In genomic region chr15:69439623-69440022, GRCh38 we compare ENCODE assay signal across 2 cellular contexts.
TF ChIP-seq lines count a peak whose summit lies in the region.

No MANE protein-coding gene starts in this region.

TF ChIP-seq in HepG2, 621 proteins besides CTCF, POLR2A, EP300 and RAD21:
- TF ChIP-seq ZMYM2 (CRISPR knock-in tag; IDR thresholded peaks at IDR 0.05) = no peak
- TF ChIP-seq MAFF (IDR thresholded peaks at IDR 0.05; ENCODE audit: low read depth, low read length) = peak; percentile 91
- peak; percentile 84 to 94 for TF ChIP-seq MAFK (conservative IDR thresholded peaks at IDR 0.05 in 1 of 2, IDR thresholded peaks at IDR 0.05 in 1 of 2; ENCODE audit: low read length in 2 of 2)

TF ChIP-seq in K562, 482 proteins besides CTCF, POLR2A, EP300 and RAD21:
- TF ChIP-seq ZNF316 (IDR thresholded peaks at IDR 0.05) (peak; percentile 81), C11orf30 (IDR thresholded peaks at IDR 0.05; ENCODE audit: low read depth) (peak; percentile 62), MAFF (IDR thresholded peaks at IDR 0.05; ENCODE audit: low read length) (peak; percentile 83), ZNF318 (IDR thresholded peaks at IDR 0.05; ENCODE audit: borderline replicate concordance in 1 of 2, low read depth in 1 of 2) (no peak), MAFK (IDR thresholded peaks at IDR 0.05; ENCODE audit: low read length) (peak; percentile 78), RBM39 (optimal IDR thresholded peaks at IDR 0.05; ENCODE audit: low read depth, low read length) (no peak), CBX1 (IDR thresholded peaks at IDR 0.05; ENCODE audit: low read depth) (no peak), MAFG (tag; conservative IDR thresholded peaks at IDR 0.05) (peak; percentile 47), ZKSCAN1 (IDR thresholded peaks at IDR 0.05; ENCODE audit: low read depth, low read length) (no peak)
- TF ChIP-seq, protein P1, sequence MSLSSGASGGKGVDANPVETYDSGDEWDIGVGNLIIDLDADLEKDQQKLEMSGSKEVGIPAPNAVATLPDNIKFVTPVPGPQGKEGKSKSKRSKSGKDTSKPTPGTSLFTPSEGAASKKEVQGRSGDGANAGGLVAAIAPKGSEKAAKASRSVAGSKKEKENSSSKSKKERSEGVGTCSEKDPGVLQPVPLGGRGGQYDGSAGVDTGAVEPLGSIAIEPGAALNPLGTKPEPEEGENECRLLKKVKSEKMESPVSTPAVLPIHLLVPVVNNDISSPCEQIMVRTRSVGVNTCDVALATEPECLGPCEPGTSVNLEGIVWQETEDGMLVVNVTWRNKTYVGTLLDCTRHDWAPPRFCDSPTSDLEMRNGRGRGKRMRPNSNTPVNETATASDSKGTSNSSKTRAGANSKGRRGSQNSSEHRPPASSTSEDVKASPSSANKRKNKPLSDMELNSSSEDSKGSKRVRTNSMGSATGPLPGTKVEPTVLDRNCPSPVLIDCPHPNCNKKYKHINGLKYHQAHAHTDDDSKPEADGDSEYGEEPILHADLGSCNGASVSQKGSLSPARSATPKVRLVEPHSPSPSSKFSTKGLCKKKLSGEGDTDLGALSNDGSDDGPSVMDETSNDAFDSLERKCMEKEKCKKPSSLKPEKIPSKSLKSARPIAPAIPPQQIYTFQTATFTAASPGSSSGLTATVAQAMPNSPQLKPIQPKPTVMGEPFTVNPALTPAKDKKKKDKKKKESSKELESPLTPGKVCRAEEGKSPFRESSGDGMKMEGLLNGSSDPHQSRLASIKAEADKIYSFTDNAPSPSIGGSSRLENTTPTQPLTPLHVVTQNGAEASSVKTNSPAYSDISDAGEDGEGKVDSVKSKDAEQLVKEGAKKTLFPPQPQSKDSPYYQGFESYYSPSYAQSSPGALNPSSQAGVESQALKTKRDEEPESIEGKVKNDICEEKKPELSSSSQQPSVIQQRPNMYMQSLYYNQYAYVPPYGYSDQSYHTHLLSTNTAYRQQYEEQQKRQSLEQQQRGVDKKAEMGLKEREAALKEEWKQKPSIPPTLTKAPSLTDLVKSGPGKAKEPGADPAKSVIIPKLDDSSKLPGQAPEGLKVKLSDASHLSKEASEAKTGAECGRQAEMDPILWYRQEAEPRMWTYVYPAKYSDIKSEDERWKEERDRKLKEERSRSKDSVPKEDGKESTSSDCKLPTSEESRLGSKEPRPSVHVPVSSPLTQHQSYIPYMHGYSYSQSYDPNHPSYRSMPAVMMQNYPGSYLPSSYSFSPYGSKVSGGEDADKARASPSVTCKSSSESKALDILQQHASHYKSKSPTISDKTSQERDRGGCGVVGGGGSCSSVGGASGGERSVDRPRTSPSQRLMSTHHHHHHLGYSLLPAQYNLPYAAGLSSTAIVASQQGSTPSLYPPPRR (CRISPR knock-in tag; IDR thresholded peaks at IDR 0.05; ENCODE audit: borderline replicate concordance) = no peak
- TF ChIP-seq, protein P2, sequence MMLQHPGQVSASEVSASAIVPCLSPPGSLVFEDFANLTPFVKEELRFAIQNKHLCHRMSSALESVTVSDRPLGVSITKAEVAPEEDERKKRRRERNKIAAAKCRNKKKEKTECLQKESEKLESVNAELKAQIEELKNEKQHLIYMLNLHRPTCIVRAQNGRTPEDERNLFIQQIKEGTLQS (IDR thresholded peaks at IDR 0.05) = no peak
- TF ChIP-seq, protein P2 (CRISPR knock-in tag; conservative IDR thresholded peaks at IDR 0.05) = no peak
